25 cellular contexts compared by ENCODE assay signal in the genomic region with DNA sequence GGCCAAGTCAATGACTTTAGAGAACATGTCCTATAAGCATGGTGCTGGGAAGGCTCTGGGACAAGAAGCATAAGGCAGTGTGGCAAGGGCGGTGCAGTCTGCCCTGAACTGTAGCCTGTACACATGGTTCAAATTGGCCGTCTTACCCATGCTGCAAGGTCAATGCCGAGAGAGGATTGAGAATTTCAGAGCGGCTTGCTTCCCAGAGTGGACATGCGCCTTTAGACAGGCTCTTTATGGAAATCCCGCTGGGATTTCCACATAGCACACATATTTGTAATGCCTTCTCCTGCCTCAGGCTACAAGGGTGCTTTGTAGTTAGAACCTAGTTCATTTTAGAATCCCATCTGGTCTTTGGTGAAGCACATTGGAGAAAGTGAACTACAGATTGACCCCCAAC. TPM values are rescaled to one million over a fixed set of nuclear protein-coding genes. Genes with fewer than 3 reads are reported as not detected.
DNase-seq lines count a peak whose midpoint lies in the region; ATAC-seq and TF ChIP-seq lines count a peak whose summit lies in the region.
"Had no signal": no experiment of that assay in that cellular context is flagged by ENCODE, and none has a peak within 500 bp of the region (broad histone marks: within the 10 kb centered on the region; RNA-seq: fewer than 3 reads in every experiment).

No MANE protein-coding gene starts in this region.

- no peak overlapping the region for H4K8ac ChIP-seq in neuronal stem cell (ENCODE audit: low read depth, low read length)

- H3K4me2 ChIP-seq in GM23338 (peak overlapping the region; percentile 39), neuronal stem cell (ENCODE audit: insufficient read depth, low read length, poor library complexity, severe bottlenecking) (no peak overlapping the region)

- H3K27ac Mint-ChIP-seq in GM23338 (no peak overlapping the region), WTC11 (no peak overlapping the region)
- H3K27ac Mint-ChIP-seq: activated CD4-positive, alpha-beta memory T cell treated with anti-CD3 and anti-CD28 coated beads for 36 hours; activated T-cell treated with anti-CD3 and anti-CD28 coated beads, Interleukin-2, amount 50 U/mL, for 24 hours; stimulated activated naive B cell treated with anti-CD40 and anti-IgM and Interleukin-4, amounts not matched to agents 10 μg/mL and 1 μg/mL and 100 μg/mL, for 72 hours had no signal

- H2BK120ac ChIP-seq in neuronal stem cell (ENCODE audit: low read depth, low read length), result no peak overlapping the region

- H3K27me3 ChIP-seq in GM23338 (ENCODE audit: insufficient read depth) (no peaks in the 10 kb centered on the region), neuronal stem cell (ENCODE audit: control insufficient read depth in 3 of 3, insufficient read depth in 3 of 3, low read depth in 1 of 3, low read length in 3 of 3) (no peaks in the 10 kb centered on the region)
- H3K27me3 ChIP-seq: adrenal gland, cardiac muscle cell, testis, vagina had no signal

- peak overlapping the region; percentile 58 for H3K18ac ChIP-seq in neuronal stem cell (ENCODE audit: low read length)

- H3F3A ChIP-seq in GM23338 (replicated peaks; ENCODE audit: low read depth), result no peaks in the 10 kb centered on the region

- no peaks in the 10 kb centered on the region for H4K20me1 ChIP-seq in GM23338 (replicated peaks; ENCODE audit: insufficient read depth)

- H3K4ac ChIP-seq in neuronal stem cell (ENCODE audit: low read length), result no peak overlapping the region

- H2BK15ac ChIP-seq in neuronal stem cell (ENCODE audit: low read length), result no peak overlapping the region

- H3K4me3 Mint-ChIP-seq in GM23338, result no peak overlapping the region
- H3K4me3 Mint-ChIP-seq in WTC11, result no peak overlapping the region
- H3K4me3 Mint-ChIP-seq: activated CD4-positive, alpha-beta memory T cell treated with anti-CD3 and anti-CD28 coated beads for 36 hours; activated T-cell treated with anti-CD3 and anti-CD28 coated beads, Interleukin-2, amount 50 U/mL, for 24 hours; stimulated activated naive B cell treated with anti-CD40 and anti-IgM and Interleukin-4, amounts not matched to agents 10 μg/mL and 1 μg/mL and 100 μg/mL, for 72 hours had no signal

- H3K4me1 Mint-ChIP-seq in GM23338 (peaks cover 17% of the 10 kb centered on the region), WTC11 (peaks cover 17% of the 10 kb centered on the region)
- H3K4me1 Mint-ChIP-seq: stimulated activated naive B cell treated with anti-CD40 and anti-IgM and Interleukin-4, amounts not matched to agents 10 μg/mL and 1 μg/mL and 100 μg/mL, for 72 hours had no signal

- H3K27ac ChIP-seq in GM23338 (ENCODE audit: low read depth) (no peak overlapping the region), neuronal stem cell (replicated peaks; ENCODE audit: low read length) (no peak overlapping the region)
- H3K27ac ChIP-seq: adrenal gland, cardiac muscle cell, prostate gland, testis, vagina had no signal

- H2BK5ac ChIP-seq in neuronal stem cell (ENCODE audit: low read length), result no peak overlapping the region

- H3K14ac ChIP-seq in neuronal stem cell (ENCODE audit: low read length), result no peak overlapping the region

- CTCF ChIA-PET in WTC11 (lab: Charles Lee), result no interaction called here

- no peak overlapping the region for H2AK5ac ChIP-seq in neuronal stem cell (ENCODE audit: low read depth, low read length)

- H3K27me3 Mint-ChIP-seq in GM23338 (ENCODE audit: insufficient read depth, low read depth, poor library complexity) (no peaks in the 10 kb centered on the region), WTC11 (ENCODE audit: low read depth) (no peaks in the 10 kb centered on the region)

- H3K36me3 Mint-ChIP-seq in GM23338 (ENCODE audit: low read depth), result no peaks in the 10 kb centered on the region
- no peaks in the 10 kb centered on the region for H3K36me3 Mint-ChIP-seq in WTC11
- H3K36me3 Mint-ChIP-seq: activated CD4-positive, alpha-beta memory T cell treated with anti-CD3 and anti-CD28 coated beads for 36 hours; stimulated activated naive B cell treated with anti-CD40 and anti-IgM and Interleukin-4, amounts not matched to agents 10 μg/mL and 1 μg/mL and 100 μg/mL, for 72 hours had no signal

- H3K36me3 ChIP-seq in GM23338 (ENCODE audit: insufficient read depth), result no peaks in the 10 kb centered on the region
- H3K36me3 ChIP-seq in neuronal stem cell (replicated peaks in 1 of 2; ENCODE audit: control insufficient read depth in 2 of 2, insufficient read depth in 2 of 2, low read length in 2 of 2), result no peaks in the 10 kb centered on the region
- H3K36me3 ChIP-seq: adrenal gland, cardiac muscle cell, prostate gland, vagina had no signal

- DNase-seq in GM23338 (ENCODE audit: low spot score) (peak; percentile 53), WTC11 (ENCODE audit: low spot score) (no peak), fibroblast of gingiva (ENCODE audit: low read depth) (peak; percentile 2), neuronal stem cell (ENCODE audit: low spot score) (no peak), NAMALWA (ENCODE audit: low spot score) (no peak), NCI-H1436 treated with DMSO at 0.1 percent for 48 hours (lab: John Stamatoyannopoulos, UW) (no peak), activated T-cell treated with anti-CD3 and anti-CD28 coated beads for 4 hours (no peak)
- no peak for DNase-seq in activated CD8-positive, alpha-beta memory T cell treated with anti-CD3 and anti-CD28 coated beads for 24 hours
- DNase-seq: activated CD4-positive, alpha-beta memory T cell treated with anti-CD3 and anti-CD28 coated beads for 36 hours; activated CD4-positive, CD25-positive, alpha-beta regulatory T cell; activated naive CD4-positive, alpha-beta T cell; activated T-cell treated with anti-CD3 and anti-CD28 coated beads, Interleukin-2, amount 50 U/mL, for 24 hours; adrenal gland; C1 segment of cervical spinal cord; dermis blood vessel endothelial cell; NCI-H146; NCI-H524 treated with DMSO at 0.1 percent for 48 hours; small intestine; stimulated activated CD4-positive, alpha-beta T cell treated with anti-CD3 and anti-CD28 coated beads, Interleukin-2, amount 100 ng/mL, for 24 hours; stimulated activated naive B cell treated with anti-CD40 and anti-IgM and Interleukin-4, amounts not matched to agents 10 μg/mL and 1 μg/mL and 100 μg/mL, for 72 hours; T-helper 9 cell; testis had no signal

- no peak overlapping the region for H3K23ac ChIP-seq in neuronal stem cell (ENCODE audit: low read depth, low read length, poor library complexity)

- 0 out of 2 replicates have a peak, but pooled peaks cover 4% of the 10 kb centered on the region for H3K4me1 ChIP-seq in GM23338 (ENCODE audit: insufficient read depth)
- peaks cover 0 to 1% of the 10 kb centered on the region in 2 donors for H3K4me1 ChIP-seq in neuronal stem cell (ENCODE audit: control insufficient read depth in 2 of 2, insufficient read depth in 1 of 2, low read depth in 1 of 2, low read length in 2 of 2)
- H3K4me1 ChIP-seq: adrenal gland, prostate gland, testis, vagina had no signal

- H3K9me3 Mint-ChIP-seq in GM23338 (no peaks in the 10 kb centered on the region; the same call in 2 of the 3 replicates), WTC11 (no peaks in the 10 kb centered on the region)
- H3K9me3 Mint-ChIP-seq: activated CD4-positive, alpha-beta memory T cell treated with anti-CD3 and anti-CD28 coated beads for 36 hours; activated T-cell treated with anti-CD3 and anti-CD28 coated beads, Interleukin-2, amount 50 U/mL, for 24 hours; stimulated activated naive B cell treated with anti-CD40 and anti-IgM and Interleukin-4, amounts not matched to agents 10 μg/mL and 1 μg/mL and 100 μg/mL, for 72 hours had no signal

- POLR2A ChIA-PET in WTC11 (lab: Charles Lee), result no interaction called here

- H3K9ac ChIP-seq in neuronal stem cell (ENCODE audit: low read depth, low read length, poor library complexity), result no peak overlapping the region

- H3K79me2 ChIP-seq in GM23338 (replicated peaks; ENCODE audit: insufficient read depth), result no peaks in the 10 kb centered on the region

- H3K4me3 ChIP-seq in GM23338 (no peak overlapping the region), neuronal stem cell (ENCODE audit: low read length in 2 of 2) (no peak overlapping the region)
- H3K4me3 ChIP-seq: adrenal gland, cardiac muscle cell, prostate gland, testis, vagina had no signal

- peaks cover 4% of the 10 kb centered on the region; the same call in 1 of the 2 replicates for H3K9me2 ChIP-seq in GM23338 (ENCODE audit: insufficient read depth)

- H3K9me3 ChIP-seq in neuronal stem cell (replicated peaks in 1 of 2; ENCODE audit: control insufficient read depth in 2 of 2, insufficient read depth in 1 of 2, low read depth in 1 of 2, low read length in 2 of 2), result no peaks in the 10 kb centered on the region
- H3K9me3 ChIP-seq: adrenal gland, prostate gland, testis, vagina had no signal

- H2BK12ac ChIP-seq in neuronal stem cell (ENCODE audit: low read length), result no peak overlapping the region

- H2AFZ ChIP-seq in GM23338, result 0 out of 2 replicates have a peak overlapping the region, but pooled peaks have one; percentile 57
- no peak overlapping the region for H2AFZ ChIP-seq in neuronal stem cell (ENCODE audit: low read length)

- no peaks in the 10 kb centered on the region for H3K79me1 ChIP-seq in neuronal stem cell (ENCODE audit: low read depth, low read length)

- H4K91ac ChIP-seq in neuronal stem cell (ENCODE audit: low read depth, low read length, poor library complexity), result no peak overlapping the region

- no CpG with 5 or more reads among the region's 6 CpGs for WGBS in neuronal stem cell (ENCODE audit: extremely low coverage in 2 of 2, insufficient read length in 2 of 2, insufficient replicate concordance in 1 of 2), 2 donors

- TF ChIP-seq CTCF in GM23338 (conservative IDR thresholded peaks at IDR 0.05; ENCODE audit: low read depth in 2 of 2) (no peak), WTC11 (IDR thresholded peaks at IDR 0.05) (no peak)

- ATAC-seq in GM23338, result peak; percentile 32; the same call in 2 of the 3 replicates
- peak; percentile 89 for ATAC-seq in WTC11
- ATAC-seq: stimulated activated naive B cell treated with anti-CD40 and anti-IgM and Interleukin-4, amounts not matched to agents 10 μg/mL and 1 μg/mL and 100 μg/mL, for 72 hours had no signal

TF ChIP-seq in WTC11, 78 proteins besides CTCF, POLR2A, EP300 and RAD21:
- no peak for TF ChIP-seq JAZF1 (CRISPR knock-in tag; IDR thresholded peaks at IDR 0.05)
- no peak for TF ChIP-seq IRF2 (CRISPR knock-in tag; IDR thresholded peaks at IDR 0.05; ENCODE audit: borderline replicate concordance, low read depth)
- no peak for TF ChIP-seq GRHL2 (CRISPR knock-in tag; IDR thresholded peaks at IDR 0.05; ENCODE audit: insufficient replicate concordance, severe bottlenecking)

RNA-seq across cellular contexts. Expression of gene CEP162, which starts 36.1 kb away (rescaled TPM):
- 9.2 and 12.4 TPM in 2 replicates for total RNA-seq in GM23338 (2014; rRNA removed; shearing (Covaris generic))
- polyA plus RNA-seq in GM23338 (2016; fragmentation: Nextera tagmentation; extraction: Ambion mirVana), result 9.2 and 15.4 TPM in 2 replicates
- total RNA-seq in WTC11 (2021), result 7.6 to 8.3 TPM (median 7.9 TPM) in 3 replicates
- polyA plus RNA-seq in neuronal stem cell (2013, experiment 1 of 2), result 7.9 TPM
- 7.9 TPM for polyA plus RNA-seq in neuronal stem cell (2013, experiment 2 of 2)

Comparison
In these comparisons a context has a peak if more than half of its experiments do, and no peak if none do; other contexts are left out.
1. DNase-seq: peak in GM23338 (single experiment) and fibroblast of gingiva (single experiment); none in WTC11 (single experiment), neuronal stem cell (single experiment), NAMALWA (single experiment), NCI-H1436 treated with DMSO at 0.1 percent for 48 hours (single experiment), activated T-cell treated with anti-CD3 and anti-CD28 coated beads for 4 hours (single experiment) and activated CD8-positive, alpha-beta memory T cell treated with anti-CD3 and anti-CD28 coated beads for 24 hours (single experiment).